40 cellular contexts compared by ENCODE assay signal in the genomic region with DNA sequence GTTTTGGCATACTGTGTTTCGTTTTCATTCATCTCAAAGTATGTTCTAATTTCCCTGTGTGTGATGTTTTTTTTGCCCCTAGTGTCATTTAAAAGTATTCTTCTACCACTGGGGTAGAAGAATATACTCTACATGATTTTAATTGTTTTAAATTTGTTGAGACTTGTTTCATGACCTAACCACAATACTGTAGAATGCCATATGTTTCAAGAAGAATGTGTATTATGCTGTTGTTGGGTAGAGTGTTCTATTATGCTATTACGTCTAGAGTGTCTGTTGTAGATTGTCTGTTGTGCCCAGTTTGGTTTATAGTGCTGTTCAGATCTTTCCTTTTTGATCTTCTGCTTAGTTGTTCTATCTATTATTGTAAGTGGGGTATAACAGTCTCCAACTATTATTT. TPM values are rescaled to one million over a fixed set of nuclear protein-coding genes. Genes with fewer than 3 reads are reported as not detected.
"Had no signal": no experiment of that assay in that cellular context is flagged by ENCODE, and none has a peak within 500 bp of the region (broad histone marks: within the 10 kb centered on the region; RNA-seq: fewer than 3 reads in every experiment).

No MANE protein-coding gene starts in this region.

- H3K27me3 ChIP-seq: adrenal gland, body of pancreas, brain microvascular endothelial cell, breast epithelium, cardiac muscle cell had no signal

- DNase-seq: activated B cell treated with CpG ODN at 0.5 μM for 24 hours; activated CD4-positive, alpha-beta memory T cell treated with anti-CD3 and anti-CD28 coated beads for 36 hours; activated CD4-positive, alpha-beta T cell treated with anti-CD3 and anti-CD28 coated beads for 4 hours; activated CD4-positive, alpha-beta T cell treated with anti-CD3 and anti-CD28 coated beads, Interleukin-2, amount 10 ng/mL, durations not matched to agents 24 days and 14 days; activated CD4-positive, alpha-beta T cell treated with anti-CD3 and anti-CD28 coated beads, Interleukin-2, amount 50 U/mL, for 1 hour; activated CD4-positive, alpha-beta T cell treated with anti-CD3 and anti-CD28 coated beads, Interleukin-2, amount 50 U/mL, for 4 hours; activated CD4-positive, CD25-positive, alpha-beta regulatory T cell treated with anti-CD3 and anti-CD28 coated beads, Interleukin-2, amount 50 U/mL, for 72 hours; activated CD8-positive, alpha-beta memory T cell treated with anti-CD3 and anti-CD28 coated beads, Interleukin-2, amount 50 U/mL, for 4 hours; activated CD8-positive, alpha-beta T cell treated with anti-CD3 and anti-CD28 coated beads for 36 hours; activated effector memory CD4-positive, alpha-beta T cell treated with anti-CD3 and anti-CD28 coated beads, Interleukin-2, amount 50 U/mL, for 16 hours; activated gamma-delta T cell treated with Interleukin-2 at 50 U/mL for 16 hours; activated naive CD4-positive, alpha-beta T cell; activated naive CD4-positive, alpha-beta T cell treated with anti-CD3 and anti-CD28 coated beads for 36 hours; activated naive CD4-positive, alpha-beta T cell treated with anti-CD3 and anti-CD28 coated beads, Interleukin-2, amount 50 U/mL, for 16 hours; activated naive CD8-positive, alpha-beta T cell treated with anti-CD3 and anti-CD28 coated beads for 36 hours; activated T-cell treated with anti-CD3 and anti-CD28 coated beads for 4 hours; activated T-cell treated with anti-CD3 and anti-CD28 coated beads, Interleukin-2, amount 50 U/mL, for 1 hour; activated T-cell treated with anti-CD3 and anti-CD28 coated beads, Interleukin-2, amount 50 U/mL, for 4 hours; activated T-cell treated with anti-CD3 and anti-CD28 coated beads, Interleukin-2, amount 50 U/mL, for 72 hours; adrenal gland; amniotic stem cell; aorta; body of pancreas; brain microvascular endothelial cell; caudate nucleus; cerebellar nuclear complex; T-helper 1 cell; T-helper 2 cell; T-helper 9 cell had no signal

- H3K27me3 Mint-ChIP-seq: activated naive CD8-positive, alpha-beta T cell treated with anti-CD3 and anti-CD28 coated beads for 36 hours; central memory CD8-positive, alpha-beta T cell had no signal

- H3K27ac Mint-ChIP-seq: activated B cell treated with CpG ODN at 0.5 μM for 24 hours; activated CD4-positive, alpha-beta memory T cell treated with anti-CD3 and anti-CD28 coated beads for 36 hours; activated CD4-positive, alpha-beta T cell treated with anti-CD3 and anti-CD28 coated beads, Interleukin-2, amount 10 ng/mL, durations not matched to agents 24 days and 14 days; activated CD8-positive, alpha-beta T cell treated with anti-CD3 and anti-CD28 coated beads for 36 hours; activated naive CD4-positive, alpha-beta T cell treated with anti-CD3 and anti-CD28 coated beads for 36 hours; activated naive CD4-positive, alpha-beta T cell treated with anti-CD3 and anti-CD28 coated beads, Interleukin-2, amount 50 U/mL, for 72 hours; activated naive CD8-positive, alpha-beta T cell treated with anti-CD3 and anti-CD28 coated beads for 36 hours; activated T-cell treated with anti-CD3 and anti-CD28 coated beads, Interleukin-2, amount 50 U/mL, for 72 hours; activated T-helper 1 cell treated with anti-CD3 and anti-CD28 coated beads, Interleukin-12 subunit alpha, Interleukin-12 subunit beta, Interleukin-2, Interleukin-4 antibody, amounts not matched to agents 30 ng/mL and 10 ng/mL and 1 ng/mL, durations not matched to agents 14 hours and 24 hours and 36 hours; activated T-helper 17 cell treated with anti-CD3 and anti-CD28 coated beads, Interleukin-2, amount 50 U/mL, for 72 hours; T-helper 1 cell treated with Interleukin-12 subunit alpha and Interleukin-12 subunit beta and Interleukin-4 antibody, amounts not matched to agents 30 μg/mL and 1 μg/mL, for 36 hours; T-helper 2 cell treated with Interferon-gamma antibody and Interleukin-4, amounts not matched to agents 5 μg/mL and 100 μg/mL, for 36 hours had no signal

- H3K27ac ChIP-seq: adrenal gland, body of pancreas, brain microvascular endothelial cell, breast epithelium, cardiac muscle cell, VCaP had no signal

- H3K4me3 ChIP-seq: adrenal gland, body of pancreas, breast epithelium, cardiac muscle cell had no signal

- H3K4me1 Mint-ChIP-seq: activated B cell treated with CpG ODN at 0.5 μM for 24 hours; activated CD4-positive, alpha-beta T cell treated with anti-CD3 and anti-CD28 coated beads, Interleukin-2, amount 10 ng/mL, durations not matched to agents 24 days and 14 days; activated naive CD8-positive, alpha-beta T cell treated with anti-CD3 and anti-CD28 coated beads for 36 hours; activated T-helper 17 cell treated with anti-CD3 and anti-CD28 coated beads, Interleukin-2, amount 50 U/mL, for 72 hours; central memory CD8-positive, alpha-beta T cell had no signal

- H3K9me3 ChIP-seq: adrenal gland, body of pancreas, breast epithelium had no signal

- FAIRE-seq: astrocyte had no signal

- H3K4me1 ChIP-seq: body of pancreas, breast epithelium had no signal

- H3K36me3 Mint-ChIP-seq: activated CD4-positive, alpha-beta memory T cell treated with anti-CD3 and anti-CD28 coated beads for 36 hours; activated naive CD4-positive, alpha-beta T cell treated with anti-CD3 and anti-CD28 coated beads, Interleukin-2, amount 50 U/mL, for 72 hours; activated naive CD8-positive, alpha-beta T cell treated with anti-CD3 and anti-CD28 coated beads for 36 hours had no signal

- H3K36me3 ChIP-seq: adrenal gland, brain microvascular endothelial cell, breast epithelium, cardiac muscle cell had no signal

- H3K9me3 Mint-ChIP-seq: activated B cell treated with CpG ODN at 0.5 μM for 24 hours; activated CD4-positive, alpha-beta memory T cell treated with anti-CD3 and anti-CD28 coated beads for 36 hours; activated CD4-positive, alpha-beta T cell treated with anti-CD3 and anti-CD28 coated beads, Interleukin-2, amount 10 ng/mL, durations not matched to agents 24 days and 14 days; activated CD8-positive, alpha-beta T cell treated with anti-CD3 and anti-CD28 coated beads for 36 hours; activated naive CD4-positive, alpha-beta T cell treated with anti-CD3 and anti-CD28 coated beads for 36 hours; activated naive CD4-positive, alpha-beta T cell treated with anti-CD3 and anti-CD28 coated beads, Interleukin-2, amount 50 U/mL, for 72 hours; activated naive CD8-positive, alpha-beta T cell treated with anti-CD3 and anti-CD28 coated beads for 36 hours; activated T-cell treated with anti-CD3 and anti-CD28 coated beads, Interleukin-2, amount 50 U/mL, for 4 hours; activated T-cell treated with anti-CD3 and anti-CD28 coated beads, Interleukin-2, amount 50 U/mL, for 72 hours; activated T-helper 1 cell treated with anti-CD3 and anti-CD28 coated beads, Interleukin-12 subunit alpha, Interleukin-12 subunit beta, Interleukin-2, Interleukin-4 antibody, amounts not matched to agents 30 ng/mL and 10 ng/mL and 1 ng/mL, durations not matched to agents 14 hours and 24 hours and 36 hours; activated T-helper 17 cell treated with anti-CD3 and anti-CD28 coated beads, Interleukin-2, amount 50 U/mL, for 72 hours; central memory CD8-positive, alpha-beta T cell; T-helper 1 cell treated with Interleukin-12 subunit alpha and Interleukin-12 subunit beta and Interleukin-4 antibody, amounts not matched to agents 30 μg/mL and 1 μg/mL, for 36 hours; T-helper 2 cell treated with Interferon-gamma antibody and Interleukin-4, amounts not matched to agents 5 μg/mL and 100 μg/mL, for 36 hours had no signal

- H3K4me3 Mint-ChIP-seq: activated B cell treated with CpG ODN at 0.5 μM for 24 hours; activated CD4-positive, alpha-beta memory T cell treated with anti-CD3 and anti-CD28 coated beads for 36 hours; activated CD4-positive, alpha-beta T cell treated with anti-CD3 and anti-CD28 coated beads, Interleukin-2, amount 10 ng/mL, durations not matched to agents 24 days and 14 days; activated CD8-positive, alpha-beta T cell treated with anti-CD3 and anti-CD28 coated beads for 36 hours; activated naive CD4-positive, alpha-beta T cell treated with anti-CD3 and anti-CD28 coated beads for 36 hours; activated naive CD8-positive, alpha-beta T cell treated with anti-CD3 and anti-CD28 coated beads for 36 hours; activated T-cell treated with anti-CD3 and anti-CD28 coated beads, Interleukin-2, amount 50 U/mL, for 4 hours; activated T-cell treated with anti-CD3 and anti-CD28 coated beads, Interleukin-2, amount 50 U/mL, for 72 hours; activated T-helper 1 cell treated with anti-CD3 and anti-CD28 coated beads, Interleukin-12 subunit alpha, Interleukin-12 subunit beta, Interleukin-2, Interleukin-4 antibody, amounts not matched to agents 30 ng/mL and 10 ng/mL and 1 ng/mL, durations not matched to agents 14 hours and 24 hours and 36 hours; activated T-helper 17 cell treated with anti-CD3 and anti-CD28 coated beads, Interleukin-2, amount 50 U/mL, for 72 hours; central memory CD8-positive, alpha-beta T cell; T-helper 1 cell treated with Interleukin-12 subunit alpha and Interleukin-12 subunit beta and Interleukin-4 antibody, amounts not matched to agents 30 μg/mL and 1 μg/mL, for 36 hours; T-helper 2 cell treated with Interferon-gamma antibody and Interleukin-4, amounts not matched to agents 5 μg/mL and 100 μg/mL, for 36 hours had no signal

RNA-seq across cellular contexts. Expression of a gene that starts 36.4 kb away (rescaled TPM):
- total RNA-seq: activated B cell treated with CpG ODN at 0.5 μM for 24 hours; activated CD4-positive, alpha-beta memory T cell treated with anti-CD3 and anti-CD28 coated beads for 36 hours; activated CD4-positive, alpha-beta T cell treated with anti-CD3 and anti-CD28 coated beads, Interleukin-2, amount 10 ng/mL, durations not matched to agents 24 days and 14 days; activated CD8-positive, alpha-beta memory T cell treated with anti-CD3 and anti-CD28 coated beads for 36 hours; activated CD8-positive, alpha-beta T cell treated with anti-CD3 and anti-CD28 coated beads for 36 hours; activated naive CD4-positive, alpha-beta T cell treated with anti-CD3 and anti-CD28 coated beads for 36 hours; activated naive CD4-positive, alpha-beta T cell treated with anti-CD3 and anti-CD28 coated beads, Interleukin-2, amount 50 U/mL, for 72 hours; activated naive CD8-positive, alpha-beta T cell treated with anti-CD3 and anti-CD28 coated beads for 36 hours; activated T-cell treated with anti-CD3 and anti-CD28 coated beads, Interleukin-2, amount 50 U/mL, for 72 hours; activated T-helper 1 cell treated with anti-CD3 and anti-CD28 coated beads, Interleukin-12 subunit alpha, Interleukin-12 subunit beta, Interleukin-2, Interleukin-4 antibody, amounts not matched to agents 30 ng/mL and 10 ng/mL and 1 ng/mL, durations not matched to agents 14 hours and 24 hours and 36 hours; activated T-helper 17 cell treated with anti-CD3 and anti-CD28 coated beads, Interleukin-2, amount 50 U/mL, for 72 hours had no signal

RNA-seq across cellular contexts. Expression of a gene that starts 53.5 kb away (rescaled TPM):
- total RNA-seq: activated B cell treated with CpG ODN at 0.5 μM for 24 hours had no signal
